18 cellular contexts compared by ENCODE assay signal in the genomic region with DNA sequence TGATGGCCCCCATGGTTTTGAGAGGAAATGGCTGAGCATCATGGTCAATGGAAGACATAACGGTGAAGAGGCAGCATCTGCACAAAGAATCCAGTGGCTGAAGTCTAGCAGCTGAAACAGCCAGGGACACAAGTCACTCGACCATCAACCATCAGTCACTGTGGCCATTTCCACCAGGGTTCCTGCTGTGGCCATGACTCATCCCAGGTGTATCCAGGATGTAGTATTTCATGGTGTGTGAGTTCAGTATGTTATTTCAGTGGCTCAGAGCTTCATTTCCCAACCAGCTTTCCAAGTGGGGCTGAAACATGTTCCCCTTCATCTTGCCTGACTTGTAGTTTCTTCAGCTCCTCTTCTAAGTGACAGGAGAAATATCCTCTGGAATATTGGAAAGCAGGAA. TPM values are rescaled to one million over a fixed set of nuclear protein-coding genes. Genes with fewer than 3 reads are reported as not detected.
DNase-seq lines count a peak whose midpoint lies in the region; ATAC-seq and TF ChIP-seq lines count a peak whose summit lies in the region.
"Had no signal": no experiment of that assay in that cellular context is flagged by ENCODE, and none has a peak within 500 bp of the region (broad histone marks: within the 10 kb centered on the region; RNA-seq: fewer than 3 reads in every experiment).

No MANE protein-coding gene starts in this region.

- WGBS in neuronal stem cell (ENCODE audit: extremely low coverage in 2 of 2, insufficient read length in 2 of 2, insufficient replicate concordance in 1 of 2), 2 donors: no CpG with 5 or more reads among the region's 2 CpGs

- H3K79me1 ChIP-seq in neuronal stem cell (ENCODE audit: low read depth, low read length): no peaks in the 10 kb centered on the region

- no peak overlapping the region for H2AFZ ChIP-seq in PC-9
- H2AFZ ChIP-seq in neuronal stem cell (ENCODE audit: low read length): no peak overlapping the region

- no peak overlapping the region for H2BK5ac ChIP-seq in neuronal stem cell (ENCODE audit: low read length)

- H2AK5ac ChIP-seq in neuronal stem cell (ENCODE audit: low read depth, low read length): no peak overlapping the region

- H3K4me1 ChIP-seq in PC-9 (replicated peaks; ENCODE audit: insufficient read depth): peaks cover 12% of the 10 kb centered on the region
- H3K4me1 ChIP-seq in neuronal stem cell (ENCODE audit: control insufficient read depth in 2 of 2, insufficient read depth in 1 of 2, low read depth in 1 of 2, low read length in 2 of 2): peaks cover 7 to 44% of the 10 kb centered on the region in 2 donors

- no peaks in the 10 kb centered on the region for H4K20me1 ChIP-seq in PC-9 (ENCODE audit: insufficient read depth)

- no peak overlapping the region for H3K23ac ChIP-seq in neuronal stem cell (ENCODE audit: low read depth, low read length, poor library complexity)

- H4K8ac ChIP-seq in neuronal stem cell (ENCODE audit: low read depth, low read length): no peak overlapping the region

- H3K36me3 ChIP-seq in PC-9 (ENCODE audit: low read depth): no peaks in the 10 kb centered on the region
- no peaks in the 10 kb centered on the region for H3K36me3 ChIP-seq in neuronal stem cell (replicated peaks in 1 of 2; ENCODE audit: control insufficient read depth in 2 of 2, insufficient read depth in 2 of 2, low read length in 2 of 2)
- H3K36me3 ChIP-seq: SJSA1 had no signal

- H3K4ac ChIP-seq in neuronal stem cell (ENCODE audit: low read length): no peak overlapping the region

- no peaks in the 10 kb centered on the region for H3K9me3 ChIP-seq in PC-9 (ENCODE audit: insufficient read depth, low read depth)
- no peaks in the 10 kb centered on the region for H3K9me3 ChIP-seq in neuronal stem cell (replicated peaks in 1 of 2; ENCODE audit: control insufficient read depth in 2 of 2, insufficient read depth in 1 of 2, low read depth in 1 of 2, low read length in 2 of 2)
- H3K9me3 ChIP-seq: SJSA1 had no signal

- no TSS peak for BruUV-seq in PC-9 (replicated peaks; lab: Mats Ljungman, UMichigan)

- peak overlapping the region; percentile 49 for H4K91ac ChIP-seq in neuronal stem cell (ENCODE audit: low read depth, low read length, poor library complexity)

- H3K4me3 ChIP-seq in PC-9 (no peak overlapping the region), epithelial cell of proximal tubule (ENCODE audit: low read depth, low read length) (no peak overlapping the region), neuronal stem cell (ENCODE audit: low read length in 2 of 2) (no peak overlapping the region)
- H3K4me3 ChIP-seq: SJSA1 had no signal

- no peak overlapping the region for H3K14ac ChIP-seq in neuronal stem cell (ENCODE audit: low read length)

- no peaks in the 10 kb centered on the region for H3F3A ChIP-seq in PC-9 (ENCODE audit: insufficient read depth, low read depth)

- POLR2A ChIA-PET in PC-9 (lab: Charles Lee; ENCODE audit: unreplicated experiment): no interaction called here

- DNase-seq in ELR (ENCODE audit: low read depth): peak; percentile 15
- peak; percentile 35 to 73 for DNase-seq in PC-9
- DNase-seq in epithelial cell of proximal tubule (ENCODE audit: low read depth): peak; percentile 45
- no peak for DNase-seq in neuronal stem cell (ENCODE audit: low spot score)
- DNase-seq in NCI-H1105 treated with DMSO at 0.1 percent for 48 hours (lab: John Stamatoyannopoulos, UW): no peak
- DNase-seq: ACHN, C1 segment of cervical spinal cord, H9, KBM-7, NCI-H1436, NCI-H1930, NCI-H226, NCI-H524, SW 1271 had no signal

- H3K9me2 ChIP-seq in PC-9 (ENCODE audit: insufficient read depth): no peaks in the 10 kb centered on the region

- 0 out of 2 replicates have a peak overlapping the region, but pooled peaks have one; percentile 30 for H3K27ac ChIP-seq in PC-9
- H3K27ac ChIP-seq in neuronal stem cell (replicated peaks; ENCODE audit: low read length): no peak overlapping the region
- H3K27ac ChIP-seq: SJSA1 had no signal

- TF ChIP-seq CTCF in PC-9 (conservative IDR thresholded peaks at IDR 0.05) (no peak), epithelial cell of proximal tubule (conservative IDR thresholded peaks at IDR 0.05; ENCODE audit: low read depth, low read length) (no peak)

- H3K27me3 ChIP-seq in PC-9 (ENCODE audit: insufficient read depth, low read depth): no peaks in the 10 kb centered on the region
- H3K27me3 ChIP-seq in neuronal stem cell (ENCODE audit: control insufficient read depth in 3 of 3, insufficient read depth in 3 of 3, low read depth in 1 of 3, low read length in 3 of 3): no peaks in the 10 kb centered on the region
- H3K27me3 ChIP-seq: SJSA1 had no signal

- no peak overlapping the region for H2BK120ac ChIP-seq in neuronal stem cell (ENCODE audit: low read depth, low read length)

- H3K18ac ChIP-seq in neuronal stem cell (ENCODE audit: low read length): no peak overlapping the region

- H3K9ac ChIP-seq in neuronal stem cell (ENCODE audit: low read depth, low read length, poor library complexity): no peak overlapping the region

- ATAC-seq in GM18870 (IDR thresholded peaks at IDR 0.05; ENCODE audit: unreplicated experiment) (no peak), GM18868 (IDR thresholded peaks at IDR 0.05; ENCODE audit: unreplicated experiment) (no peak)
- ATAC-seq: HepG2 had no signal

- CTCF ChIA-PET in PC-9 (lab: Charles Lee): no interaction called here

- H3K79me2 ChIP-seq in PC-9 (ENCODE audit: low read depth): no peaks in the 10 kb centered on the region

- H2BK12ac ChIP-seq in neuronal stem cell (ENCODE audit: low read length): no peak overlapping the region

- H3K4me2 ChIP-seq in PC-9 (peak overlapping the region; percentile 24; the same call in 1 of the 2 replicates), neuronal stem cell (ENCODE audit: insufficient read depth, low read length, poor library complexity, severe bottlenecking) (no peak overlapping the region)

- H2BK15ac ChIP-seq in neuronal stem cell (ENCODE audit: low read length): no peak overlapping the region

- intact Hi-C loops in PC-9 (cut with micrococcal nuclease; ENCODE audit: unreplicated experiment): no loop called here

RNA-seq across cellular contexts. Expression of gene WNT5A, which starts 47.8 kb away (rescaled TPM):
- total RNA-seq in PC-9 (2021) (146 and 174 TPM in 2 replicates), epithelial cell of proximal tubule (4.4 and 12.5 TPM in 2 replicates)
- polyA plus RNA-seq in neuronal stem cell (2013, experiment 1 of 2): 1.7 TPM
- polyA plus RNA-seq in neuronal stem cell (2013, experiment 2 of 2): 1.6 TPM
- total RNA-seq: HepG2 had no signal
- polyA plus RNA-seq: HepG2 had no signal

Comparison
In these comparisons a context has a peak if more than half of its experiments do, and no peak if none do; other contexts are left out.
1. DNase-seq: peak in ELR (single experiment), PC-9 (2 of 2) and epithelial cell of proximal tubule (single experiment); none in neuronal stem cell (single experiment) and NCI-H1105 treated with DMSO at 0.1 percent for 48 hours (single experiment).
2. RNA of gene WNT5A, which starts 47.8 kb away (total RNA-seq): 146 to 174 TPM in PC-9; 4.4 to 12.5 TPM in epithelial cell of proximal tubule; every median in the first group is over 10 times any median in the second.